Comparison of ENCODE assay signal across 8 cellular contexts in the genomic region with DNA sequence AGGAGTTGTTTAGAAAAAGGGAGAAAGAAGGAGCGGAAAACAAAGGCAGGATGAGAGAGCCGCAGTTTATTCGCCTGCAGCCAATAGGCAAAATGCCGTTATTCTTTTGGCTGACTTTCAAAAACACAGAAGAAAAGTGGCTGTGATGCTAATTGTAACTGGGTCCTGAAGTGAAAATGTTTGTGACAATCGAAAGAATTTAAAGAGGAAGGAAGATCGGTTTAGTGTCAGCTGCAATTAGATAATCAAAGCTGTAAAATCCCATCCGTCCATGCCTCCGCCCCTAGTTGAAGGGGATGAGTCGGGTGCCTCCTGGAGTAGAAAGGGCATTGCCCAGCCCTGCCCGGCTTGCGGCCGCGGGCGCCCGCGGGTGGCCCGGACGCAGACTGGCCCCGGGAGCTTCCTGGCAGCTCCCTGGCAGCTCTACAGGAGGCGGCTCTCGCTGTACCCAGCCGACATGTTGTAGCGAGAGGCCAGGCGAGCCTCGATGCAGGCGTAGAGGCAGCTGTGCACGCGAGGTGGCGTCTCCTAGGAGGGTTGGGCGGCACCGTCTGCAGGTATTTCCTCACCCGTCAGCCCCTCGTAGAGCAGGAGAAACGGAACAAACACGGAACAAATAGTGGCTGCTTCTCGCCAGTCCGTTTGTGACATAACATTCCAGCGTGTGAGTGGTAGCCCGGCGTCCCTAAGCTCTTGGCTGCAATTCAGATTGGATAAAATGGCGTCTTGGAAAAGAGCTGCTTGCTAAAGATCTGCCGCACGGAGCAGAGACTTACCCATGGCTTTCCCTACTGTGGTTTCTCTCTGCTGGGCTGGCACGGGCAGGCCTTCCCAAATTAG.
DNase-seq lines count a peak whose midpoint lies in the region; ATAC-seq, FAIRE-seq and TF ChIP-seq lines count a peak whose summit lies in the region.

No MANE protein-coding gene starts in this region.

- H3K9me3 Mint-ChIP-seq in type B pancreatic cell = no peaks in the 10 kb centered on the region

- peak; percentile 41 for TF ChIP-seq CTCF in C4-2B (conservative IDR thresholded peaks at IDR 0.05)
- peak; percentile 35 for TF ChIP-seq CTCF in RWPE2 (IDR thresholded peaks at IDR 0.05; ENCODE audit: poor library complexity, severe bottlenecking)
- no peak for TF ChIP-seq CTCF in retinal pigment epithelial cell (conservative IDR thresholded peaks at IDR 0.05; ENCODE audit: low read depth, low read length)
- no peak for TF ChIP-seq CTCF in MM.1S (IDR thresholded peaks at IDR 0.05; ENCODE audit: low read length)
- TF ChIP-seq CTCF in type B pancreatic cell (conservative IDR thresholded peaks at IDR 0.05) = no peak

- peak; percentile 47 for DNase-seq in HTR-8/SVneo (ENCODE audit: insufficient read length, low spot score)
- no peak for DNase-seq in RWPE2 (ENCODE audit: low spot score)
- peak; percentile 82 for DNase-seq in cardiac septum (ENCODE audit: low spot score)
- peak; percentile 28 for DNase-seq in retinal pigment epithelial cell (ENCODE audit: low read depth)
- DNase-seq in MM.1S = no peak
- no peak for DNase-seq in type B pancreatic cell (ENCODE audit: extremely low spot score, unreplicated experiment)

- H3K36me3 Mint-ChIP-seq in type B pancreatic cell = peaks cover 20% of the 10 kb centered on the region

- H3K27ac Mint-ChIP-seq in type B pancreatic cell = no peak overlapping the region

- H3K27me3 ChIP-seq in RWPE2 (ENCODE audit: insufficient read depth, poor library complexity, severe bottlenecking) = no peaks in the 10 kb centered on the region
- H3K27me3 ChIP-seq in MM.1S (replicated peaks; ENCODE audit: insufficient read depth, low read length) = no peaks in the 10 kb centered on the region

- H3K9ac ChIP-seq in MM.1S (ENCODE audit: low read length) = no peak overlapping the region

- peak; percentile 92 for ATAC-seq in RWPE2 (ENCODE audit: low read depth)

- H3K9me2 ChIP-seq in MM.1S (replicated peaks; ENCODE audit: insufficient read depth, low read length) = no peaks in the 10 kb centered on the region

- H4K20me1 ChIP-seq in MM.1S (ENCODE audit: insufficient read depth, low read length) = no peaks in the 10 kb centered on the region

- peaks cover 5% of the 10 kb centered on the region for H3K4me1 Mint-ChIP-seq in type B pancreatic cell (ENCODE audit: unreplicated experiment)

- H3K4me3 ChIP-seq in RWPE2 (ENCODE audit: severe bottlenecking) (peak overlapping the region; percentile 35), retinal pigment epithelial cell (ENCODE audit: low read length) (peak overlapping the region; percentile 71), MM.1S (ENCODE audit: low read length) (no peak overlapping the region)

- H3K4me1 ChIP-seq in RWPE2 (ENCODE audit: insufficient read depth, poor library complexity, severe bottlenecking) (peaks cover 15% of the 10 kb centered on the region), MM.1S (ENCODE audit: low read length) (no peaks in the 10 kb centered on the region)

- no peak overlapping the region for H3K4me3 Mint-ChIP-seq in type B pancreatic cell

- 20 to 62% (median 22%) methylated on average over 44 of the region's 44 CpGs for WGBS in adipose tissue, 3 donors

- H2AFZ ChIP-seq in MM.1S (ENCODE audit: low read length) = no peak overlapping the region

- H3K9me3 ChIP-seq in RWPE2 (ENCODE audit: severe bottlenecking) (no peaks in the 10 kb centered on the region), MM.1S (replicated peaks; ENCODE audit: insufficient read depth, low read length) (no peaks in the 10 kb centered on the region)

- no peaks in the 10 kb centered on the region for H3K79me2 ChIP-seq in MM.1S (ENCODE audit: low read length)

- FAIRE-seq in HTR-8/SVneo (lab: Jason Lieb, UNC) = peak; percentile 57

- no peak overlapping the region for H3K4me2 ChIP-seq in MM.1S (ENCODE audit: low read depth, low read length)

- peak overlapping the region; percentile 81 for H3K27ac ChIP-seq in C4-2B
- peak overlapping the region; percentile 3 for H3K27ac ChIP-seq in RWPE2 (ENCODE audit: poor library complexity, severe bottlenecking)
- peak overlapping the region; percentile 55 for H3K27ac ChIP-seq in adipose tissue (ENCODE audit: low read depth, low read length)
- H3K27ac ChIP-seq in MM.1S (ENCODE audit: low read length) = no peak overlapping the region

- no peaks in the 10 kb centered on the region for H3K27me3 Mint-ChIP-seq in type B pancreatic cell

- no peaks in the 10 kb centered on the region for H3F3A ChIP-seq in MM.1S (ENCODE audit: insufficient read depth, low read length)

- intact Hi-C loops in cardiac septum (cut with DNase I) = no loop called here

- H3K36me3 ChIP-seq in RWPE2 (ENCODE audit: low read depth) (no peaks in the 10 kb centered on the region), MM.1S (replicated peaks; ENCODE audit: insufficient read depth, low read length) (no peaks in the 10 kb centered on the region)

Comparison
In these comparisons a context has a peak if more than half of its experiments do, and no peak if none do; other contexts are left out.
1. CTCF ChIP-seq: peak in C4-2B (single experiment) and RWPE2 (single experiment); none in retinal pigment epithelial cell (single experiment), MM.1S (single experiment) and type B pancreatic cell (single experiment).
2. DNase-seq: peak in HTR-8/SVneo (single experiment), cardiac septum (single experiment) and retinal pigment epithelial cell (single experiment); none in RWPE2 (single experiment), MM.1S (single experiment) and type B pancreatic cell (single experiment).